Comparison of ENCODE assay signal across 11 cellular contexts in genomic region chr6:150336299-150336698, GRCh38. TPM values are rescaled to one million over a fixed set of nuclear protein-coding genes. Genes with fewer than 3 reads are reported as not detected.
DNase-seq lines count a peak whose midpoint lies in the region; ATAC-seq and TF ChIP-seq lines count a peak whose summit lies in the region.
"Had no signal": no experiment of that assay in that cellular context is flagged by ENCODE, and none has a peak within 500 bp of the region (broad histone marks: within the 10 kb centered on the region; RNA-seq: fewer than 3 reads in every experiment).

No MANE protein-coding gene starts in this region.

- peak; percentile 40 for DNase-seq in EH (ENCODE audit: low read depth)
- DNase-seq in HEK293T (ENCODE audit: extremely low spot score): no peak
- peak; percentile 78 for DNase-seq in SK-MEL-5 (ENCODE audit: low read depth, low spot score)
- peak; percentile 73 for DNase-seq in kidney epithelial cell (ENCODE audit: low read depth)
- no peak for DNase-seq in cerebellar nuclear complex (lab: John Stamatoyannopoulos, UW)
- no peak for DNase-seq in GM10248 (ENCODE audit: extremely low spot score)
- DNase-seq: H9, lower lobe of right lung had no signal

- ATAC-seq in HG02938 (IDR thresholded peaks at IDR 0.05; ENCODE audit: unreplicated experiment) (no peak), GM19351 (IDR thresholded peaks at IDR 0.05; ENCODE audit: unreplicated experiment) (no peak)

- CTCF ChIA-PET in HEK293T (lab: Yijun Ruan, JAX) (interaction anchor here (0.7 to 1.9 kb wide), 6 partner anchors 93 to 479 kb away, joined by 3 to 8 read pairs (median 4); no protein-coding TSS in a partner anchor), GM10248 (lab: Yijun Ruan, JAX) (interaction anchor here (0.8 to 1.8 kb wide), 6 partner anchors 10 to 265 kb away, joined by 3 to 9 read pairs (median 4); no protein-coding TSS in a partner anchor)

- TF ChIP-seq CTCF in kidney epithelial cell (IDR thresholded peaks at IDR 0.05; ENCODE audit: insufficient read depth, low read length, poor library complexity, severe bottlenecking): no peak
- TF ChIP-seq CTCF in GM10248 (IDR thresholded peaks at IDR 0.05; ENCODE audit: control extremely low read depth, extremely low read depth, low read depth, missing control alignments): no peak

- in situ Hi-C loops in SK-MEL-5 (cut with HindIII; ENCODE audit: low pct_unique_long_range_greater_than_20kb, low sequenced_read_pairs): no loop called here

- no peaks in the 10 kb centered on the region for H3K36me3 ChIP-seq in kidney epithelial cell (ENCODE audit: control insufficient read depth, insufficient read depth, low read length)
- H3K36me3 ChIP-seq: lower lobe of right lung had no signal

- H3K27me3 ChIP-seq in kidney epithelial cell (ENCODE audit: control insufficient read depth, insufficient read depth, low read length): no peaks in the 10 kb centered on the region

- POLR2A ChIA-PET in HEK293T (lab: Yijun Ruan, JAX): interaction anchor here (1.5 kb wide), 1 partner anchor 193 kb away, joined by 4 read pairs; no protein-coding TSS in a partner anchor
- POLR2A ChIA-PET in GM10248 (lab: Yijun Ruan, JAX): no interaction called here

- no peak overlapping the region for H3K4me3 ChIP-seq in kidney epithelial cell (ENCODE audit: low read depth, low read length)
- H3K4me3 ChIP-seq: lower lobe of right lung, SK-N-MC had no signal

TF ChIP-seq in HEK293T, 16 proteins besides CTCF, POLR2A, EP300 and RAD21:
- no peak for TF ChIP-seq L3MBTL2 (conservative IDR thresholded peaks at IDR 0.05)
- no peak for TF ChIP-seq FOXM1 (IDR thresholded peaks at IDR 0.05; ENCODE audit: borderline replicate concordance)
- TF ChIP-seq, protein P1, sequence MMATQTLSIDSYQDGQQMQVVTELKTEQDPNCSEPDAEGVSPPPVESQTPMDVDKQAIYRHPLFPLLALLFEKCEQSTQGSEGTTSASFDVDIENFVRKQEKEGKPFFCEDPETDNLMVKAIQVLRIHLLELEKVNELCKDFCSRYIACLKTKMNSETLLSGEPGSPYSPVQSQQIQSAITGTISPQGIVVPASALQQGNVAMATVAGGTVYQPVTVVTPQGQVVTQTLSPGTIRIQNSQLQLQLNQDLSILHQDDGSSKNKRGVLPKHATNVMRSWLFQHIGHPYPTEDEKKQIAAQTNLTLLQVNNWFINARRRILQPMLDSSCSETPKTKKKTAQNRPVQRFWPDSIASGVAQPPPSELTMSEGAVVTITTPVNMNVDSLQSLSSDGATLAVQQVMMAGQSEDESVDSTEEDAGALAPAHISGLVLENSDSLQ (IDR thresholded peaks at IDR 0.05): peak; percentile 39; the same call in 1 of the 2 replicates

RNA-seq across cellular contexts. Expression of gene IYD, which starts 32.5 kb away (rescaled TPM):
- not detected in 2 replicates for total RNA-seq in SK-MEL-5 (2014; rRNA removed; shearing (Covaris generic))
- polyA plus RNA-seq in SK-MEL-5 (2015; cell fraction: cytosol; rRNA removed): 0.01 TPM in 1 of 2 replicates, not detected in the other
- polyA plus RNA-seq in SK-MEL-5 (2015; cell fraction: nucleus; rRNA removed): not detected in 2 replicates
- not detected in 2 replicates for total RNA-seq in kidney epithelial cell
- total RNA-seq: H9 had no signal

Comparison
In these comparisons a context has a peak if more than half of its experiments do, and no peak if none do; other contexts are left out.
1. DNase-seq: peak in EH (single experiment), SK-MEL-5 (single experiment) and kidney epithelial cell (single experiment); none in HEK293T (single experiment), cerebellar nuclear complex (0 of 2) and GM10248 (single experiment).